ENCODE assay signal across 1 cellular context in the genomic region with DNA sequence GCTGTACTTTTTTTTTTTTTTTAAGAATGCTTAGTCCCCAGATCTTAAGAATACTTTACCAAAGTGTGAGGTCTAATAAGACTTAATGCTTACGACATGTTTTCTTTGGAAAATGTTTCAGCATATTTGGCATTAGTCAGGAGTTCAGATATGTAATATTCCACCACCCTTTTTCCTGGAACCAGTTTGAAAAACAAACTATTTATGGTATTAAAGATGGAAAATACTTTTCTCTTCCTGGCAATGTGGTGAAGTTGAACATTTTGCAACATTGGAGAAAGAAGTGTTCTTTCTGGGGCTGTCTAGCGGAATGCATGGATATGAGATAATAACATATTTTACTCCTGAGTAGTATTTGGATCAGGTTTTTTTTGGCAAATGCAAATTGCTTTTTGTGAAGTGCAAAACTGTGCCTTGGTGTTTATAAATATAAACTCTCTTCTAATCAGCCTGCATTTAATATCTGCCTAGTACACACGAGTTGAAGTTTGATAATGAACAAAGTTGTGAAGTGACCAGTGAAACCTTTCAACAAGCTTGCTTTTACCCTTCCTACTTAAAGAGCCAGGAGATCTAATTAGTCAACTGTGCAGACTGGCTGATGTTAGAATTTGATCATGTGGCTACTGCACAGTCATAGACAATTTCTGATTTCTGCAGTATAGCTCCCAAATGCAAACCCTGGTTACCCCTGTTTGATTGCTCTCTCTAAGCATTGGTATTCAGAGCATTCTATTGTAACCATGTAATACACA.
TF ChIP-seq lines count a peak whose summit lies in the region.

No MANE protein-coding gene starts in this region.

TF ChIP-seq in HepG2, 621 proteins besides CTCF, POLR2A, EP300 and RAD21 (continued from another document):
- TF ChIP-seq, protein P1, sequence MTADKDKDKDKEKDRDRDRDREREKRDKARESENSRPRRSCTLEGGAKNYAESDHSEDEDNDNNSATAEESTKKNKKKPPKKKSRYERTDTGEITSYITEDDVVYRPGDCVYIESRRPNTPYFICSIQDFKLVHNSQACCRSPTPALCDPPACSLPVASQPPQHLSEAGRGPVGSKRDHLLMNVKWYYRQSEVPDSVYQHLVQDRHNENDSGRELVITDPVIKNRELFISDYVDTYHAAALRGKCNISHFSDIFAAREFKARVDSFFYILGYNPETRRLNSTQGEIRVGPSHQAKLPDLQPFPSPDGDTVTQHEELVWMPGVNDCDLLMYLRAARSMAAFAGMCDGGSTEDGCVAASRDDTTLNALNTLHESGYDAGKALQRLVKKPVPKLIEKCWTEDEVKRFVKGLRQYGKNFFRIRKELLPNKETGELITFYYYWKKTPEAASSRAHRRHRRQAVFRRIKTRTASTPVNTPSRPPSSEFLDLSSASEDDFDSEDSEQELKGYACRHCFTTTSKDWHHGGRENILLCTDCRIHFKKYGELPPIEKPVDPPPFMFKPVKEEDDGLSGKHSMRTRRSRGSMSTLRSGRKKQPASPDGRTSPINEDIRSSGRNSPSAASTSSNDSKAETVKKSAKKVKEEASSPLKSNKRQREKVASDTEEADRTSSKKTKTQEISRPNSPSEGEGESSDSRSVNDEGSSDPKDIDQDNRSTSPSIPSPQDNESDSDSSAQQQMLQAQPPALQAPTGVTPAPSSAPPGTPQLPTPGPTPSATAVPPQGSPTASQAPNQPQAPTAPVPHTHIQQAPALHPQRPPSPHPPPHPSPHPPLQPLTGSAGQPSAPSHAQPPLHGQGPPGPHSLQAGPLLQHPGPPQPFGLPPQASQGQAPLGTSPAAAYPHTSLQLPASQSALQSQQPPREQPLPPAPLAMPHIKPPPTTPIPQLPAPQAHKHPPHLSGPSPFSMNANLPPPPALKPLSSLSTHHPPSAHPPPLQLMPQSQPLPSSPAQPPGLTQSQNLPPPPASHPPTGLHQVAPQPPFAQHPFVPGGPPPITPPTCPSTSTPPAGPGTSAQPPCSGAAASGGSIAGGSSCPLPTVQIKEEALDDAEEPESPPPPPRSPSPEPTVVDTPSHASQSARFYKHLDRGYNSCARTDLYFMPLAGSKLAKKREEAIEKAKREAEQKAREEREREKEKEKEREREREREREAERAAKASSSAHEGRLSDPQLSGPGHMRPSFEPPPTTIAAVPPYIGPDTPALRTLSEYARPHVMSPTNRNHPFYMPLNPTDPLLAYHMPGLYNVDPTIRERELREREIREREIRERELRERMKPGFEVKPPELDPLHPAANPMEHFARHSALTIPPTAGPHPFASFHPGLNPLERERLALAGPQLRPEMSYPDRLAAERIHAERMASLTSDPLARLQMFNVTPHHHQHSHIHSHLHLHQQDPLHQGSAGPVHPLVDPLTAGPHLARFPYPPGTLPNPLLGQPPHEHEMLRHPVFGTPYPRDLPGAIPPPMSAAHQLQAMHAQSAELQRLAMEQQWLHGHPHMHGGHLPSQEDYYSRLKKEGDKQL (CRISPR knock-in tag; IDR thresholded peaks at IDR 0.05; ENCODE audit: low read depth), result no peak
- no peak for TF ChIP-seq ZNF816 (CRISPR knock-in tag; IDR thresholded peaks at IDR 0.05; ENCODE audit: borderline replicate concordance)
- TF ChIP-seq ZBTB42 (CRISPR knock-in tag; IDR thresholded peaks at IDR 0.05), result no peak
- TF ChIP-seq, protein P2, sequence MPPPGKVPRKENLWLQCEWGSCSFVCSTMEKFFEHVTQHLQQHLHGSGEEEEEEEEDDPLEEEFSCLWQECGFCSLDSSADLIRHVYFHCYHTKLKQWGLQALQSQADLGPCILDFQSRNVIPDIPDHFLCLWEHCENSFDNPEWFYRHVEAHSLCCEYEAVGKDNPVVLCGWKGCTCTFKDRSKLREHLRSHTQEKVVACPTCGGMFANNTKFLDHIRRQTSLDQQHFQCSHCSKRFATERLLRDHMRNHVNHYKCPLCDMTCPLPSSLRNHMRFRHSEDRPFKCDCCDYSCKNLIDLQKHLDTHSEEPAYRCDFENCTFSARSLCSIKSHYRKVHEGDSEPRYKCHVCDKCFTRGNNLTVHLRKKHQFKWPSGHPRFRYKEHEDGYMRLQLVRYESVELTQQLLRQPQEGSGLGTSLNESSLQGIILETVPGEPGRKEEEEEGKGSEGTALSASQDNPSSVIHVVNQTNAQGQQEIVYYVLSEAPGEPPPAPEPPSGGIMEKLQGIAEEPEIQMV (CRISPR knock-in tag; IDR thresholded peaks at IDR 0.05; ENCODE audit: low read depth), result no peak
- TF ChIP-seq, protein P3, sequence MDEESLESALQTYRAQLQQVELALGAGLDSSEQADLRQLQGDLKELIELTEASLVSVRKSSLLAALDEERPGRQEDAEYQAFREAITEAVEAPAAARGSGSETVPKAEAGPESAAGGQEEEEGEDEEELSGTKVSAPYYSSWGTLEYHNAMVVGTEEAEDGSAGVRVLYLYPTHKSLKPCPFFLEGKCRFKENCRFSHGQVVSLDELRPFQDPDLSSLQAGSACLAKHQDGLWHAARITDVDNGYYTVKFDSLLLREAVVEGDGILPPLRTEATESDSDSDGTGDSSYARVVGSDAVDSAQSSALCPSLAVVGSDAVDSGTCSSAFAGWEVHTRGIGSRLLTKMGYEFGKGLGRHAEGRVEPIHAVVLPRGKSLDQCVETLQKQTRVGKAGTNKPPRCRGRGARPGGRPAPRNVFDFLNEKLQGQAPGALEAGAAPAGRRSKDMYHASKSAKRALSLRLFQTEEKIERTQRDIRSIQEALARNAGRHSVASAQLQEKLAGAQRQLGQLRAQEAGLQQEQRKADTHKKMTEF (CRISPR knock-in tag; IDR thresholded peaks at IDR 0.05), result no peak
- no peak for TF ChIP-seq SRSF9 (IDR thresholded peaks at IDR 0.05; ENCODE audit: borderline replicate concordance, insufficient read depth, low read depth, low read length, poor library complexity, severe bottlenecking)
- TF ChIP-seq ZNF451 (CRISPR knock-in tag; IDR thresholded peaks at IDR 0.05), result no peak
- TF ChIP-seq ZNF7 (CRISPR knock-in tag; IDR thresholded peaks at IDR 0.05), result no peak
- no peak for TF ChIP-seq GABPB1 (CRISPR knock-in tag; IDR thresholded peaks at IDR 0.05)
- TF ChIP-seq IKZF4 (CRISPR knock-in tag; IDR thresholded peaks at IDR 0.05; ENCODE audit: borderline replicate concordance, low read depth, not compliant biosample characterization), result no peak
- TF ChIP-seq, protein P4, sequence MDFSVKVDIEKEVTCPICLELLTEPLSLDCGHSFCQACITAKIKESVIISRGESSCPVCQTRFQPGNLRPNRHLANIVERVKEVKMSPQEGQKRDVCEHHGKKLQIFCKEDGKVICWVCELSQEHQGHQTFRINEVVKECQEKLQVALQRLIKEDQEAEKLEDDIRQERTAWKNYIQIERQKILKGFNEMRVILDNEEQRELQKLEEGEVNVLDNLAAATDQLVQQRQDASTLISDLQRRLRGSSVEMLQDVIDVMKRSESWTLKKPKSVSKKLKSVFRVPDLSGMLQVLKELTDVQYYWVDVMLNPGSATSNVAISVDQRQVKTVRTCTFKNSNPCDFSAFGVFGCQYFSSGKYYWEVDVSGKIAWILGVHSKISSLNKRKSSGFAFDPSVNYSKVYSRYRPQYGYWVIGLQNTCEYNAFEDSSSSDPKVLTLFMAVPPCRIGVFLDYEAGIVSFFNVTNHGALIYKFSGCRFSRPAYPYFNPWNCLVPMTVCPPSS (IDR thresholded peaks at IDR 0.05), result no peak
